7 cellular contexts compared by ENCODE assay signal in the genomic region with DNA sequence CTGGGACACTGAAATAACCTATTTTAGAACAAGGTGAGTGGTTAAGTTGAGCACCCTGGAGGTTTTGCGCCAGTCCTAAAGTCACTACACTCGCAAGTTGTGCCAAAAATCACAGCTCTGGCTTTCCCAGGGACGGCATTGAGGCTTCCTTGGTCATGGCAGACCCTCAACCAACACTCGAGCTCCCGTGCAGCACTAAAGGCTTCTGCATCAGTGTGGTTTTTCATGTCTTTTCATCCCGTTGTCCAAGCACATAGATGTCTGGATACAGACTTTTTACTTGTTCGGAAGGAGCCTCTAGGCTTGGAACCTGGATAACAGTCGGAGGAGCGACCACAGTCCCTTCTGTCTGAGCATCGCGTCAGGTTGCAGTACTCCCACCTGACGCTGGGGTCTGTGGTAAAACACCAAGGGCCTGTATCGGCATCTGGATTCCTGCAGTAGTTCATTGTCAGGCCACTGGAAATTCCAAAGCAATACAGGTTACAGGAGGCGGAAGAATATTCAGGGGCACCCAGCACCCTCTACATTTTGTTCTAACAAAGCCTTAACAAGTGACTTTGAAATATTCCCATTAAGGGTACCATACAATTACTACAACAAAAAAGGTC.
DNase-seq lines count a peak whose midpoint lies in the region; TF ChIP-seq lines count a peak whose summit lies in the region.
"Not testable (repeated sequence)": the region's sequence is repeated elsewhere in the genome, so short reads cannot be mapped to it uniquely, and the experiment has no call there.

No MANE protein-coding gene starts in this region.

- not testable (repeated sequence) for H3K9me3 ChIP-seq in endodermal cell (ENCODE audit: control insufficient read depth, low read length)

- not testable (repeated sequence) for H3K4me1 Mint-ChIP-seq in endodermal cell; glutamatergic neuron (ENCODE audit: low read depth, unreplicated experiment)

- peak; percentile 33 for DNase-seq in ELF-1 (ENCODE audit: low read depth, low spot score)
- peak; percentile 8 for DNase-seq in HuH-7 (ENCODE audit: low spot score)
- not testable (repeated sequence) for DNase-seq in astrocyte of the cerebellum (ENCODE audit: low read depth); retinal pigment epithelial cell (ENCODE audit: low read depth)
- DNase-seq in endodermal cell, result peak; percentile 81
- DNase-seq in glutamatergic neuron, result peak; percentile 28
- peak; percentile 9 for DNase-seq in left kidney (ENCODE audit: low read depth, low spot score)

- WGBS in endodermal cell (ENCODE audit: insufficient coverage in 1 of 2, insufficient read length in 1 of 2), 2 experiments, result 76 to 84% methylated on average over 14 of the region's 14 CpGs

- H3K4me1 ChIP-seq in endodermal cell (ENCODE audit: control insufficient read depth, insufficient read depth, low read length), result not testable (repeated sequence)

- H3K27me3 ChIP-seq in endodermal cell (ENCODE audit: control insufficient read depth, insufficient read depth, low read length, poor library complexity, severe bottlenecking), result not testable (repeated sequence)

- not testable (repeated sequence) for H3K27me3 Mint-ChIP-seq in endodermal cell (ENCODE audit: insufficient read depth); glutamatergic neuron (ENCODE audit: unreplicated experiment)

- not testable (repeated sequence) for H3K4me3 ChIP-seq in astrocyte of the cerebellum (ENCODE audit: low read depth, low read length); endodermal cell (ENCODE audit: low read length); retinal pigment epithelial cell (ENCODE audit: low read length)

- TF ChIP-seq CTCF in astrocyte of the cerebellum (IDR thresholded peaks at IDR 0.05; ENCODE audit: low read depth, low read length, missing control alignments) (peak; percentile 5), endodermal cell (conservative IDR thresholded peaks at IDR 0.05) (peak; percentile 74), glutamatergic neuron (IDR thresholded peaks at IDR 0.05; ENCODE audit: partially characterized antibody, unreplicated experiment) (peak; percentile 43), retinal pigment epithelial cell (conservative IDR thresholded peaks at IDR 0.05; ENCODE audit: low read depth, low read length) (peak; percentile 17)

- H3K27ac Mint-ChIP-seq in endodermal cell; glutamatergic neuron (ENCODE audit: unreplicated experiment): not testable (repeated sequence)

- H3K9me3 Mint-ChIP-seq in endodermal cell; glutamatergic neuron (ENCODE audit: unreplicated experiment): not testable (repeated sequence)

- not testable (repeated sequence) for H3K27ac ChIP-seq in endodermal cell (ENCODE audit: low read depth, low read length)

- H3K36me3 ChIP-seq in endodermal cell (ENCODE audit: control insufficient read depth, insufficient read depth, low read length), result not testable (repeated sequence)

- not testable (repeated sequence) for H3K36me3 Mint-ChIP-seq in endodermal cell (ENCODE audit: low read depth); glutamatergic neuron (ENCODE audit: unreplicated experiment)

- H3K9ac ChIP-seq in endodermal cell (ENCODE audit: extremely low read depth, low read length, poor library complexity, severe bottlenecking), result not testable (repeated sequence)

- in situ Hi-C loops in astrocyte of the cerebellum (cut with HindIII; ENCODE audit: low sequenced_read_pairs), result not testable (repeated sequence)

- H3K4me3 Mint-ChIP-seq in endodermal cell; glutamatergic neuron (ENCODE audit: unreplicated experiment): not testable (repeated sequence)

Comparison
In these comparisons a context has a peak if more than half of its experiments do, and no peak if none do; other contexts are left out.
1. CTCF ChIP-seq: peak in every context shown above with its lines; median percentile 74 in endodermal cell; 43 in glutamatergic neuron; 17 in retinal pigment epithelial cell; 5 in astrocyte of the cerebellum.